ENCODE assay signal across 8 cellular contexts in the genomic region with DNA sequence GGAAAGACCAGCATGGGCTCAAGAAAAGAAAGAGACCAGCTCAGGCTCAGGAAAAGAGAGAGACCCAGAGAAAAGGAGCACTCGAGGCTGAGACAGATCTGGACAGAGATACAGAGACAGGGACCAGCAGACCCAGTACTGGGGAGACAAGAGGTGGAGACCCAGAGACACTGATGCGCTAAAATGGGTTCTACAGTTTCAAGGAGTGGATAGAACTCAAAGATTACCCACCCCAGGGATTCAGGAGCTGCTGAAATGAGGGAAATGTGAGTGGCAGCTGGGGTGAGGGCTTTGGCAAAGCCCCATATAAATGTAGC. TPM values are rescaled to one million over a fixed set of nuclear protein-coding genes. Genes with fewer than 3 reads are reported as not detected.
DNase-seq lines count a peak whose midpoint lies in the region; ATAC-seq, FAIRE-seq and TF ChIP-seq lines count a peak whose summit lies in the region.

No MANE protein-coding gene starts in this region.

- peaks cover 8% of the 10 kb centered on the region for H3K4me1 Mint-ChIP-seq in nephron progenitor cell

- no peak overlapping the region for H3K14ac ChIP-seq in H1 (ENCODE audit: insufficient read length)

- peak overlapping the region; percentile 100 for H3K27ac Mint-ChIP-seq in nephron progenitor cell

- H3K27me3 ChIP-seq in BE2C (no peaks in the 10 kb centered on the region), Loucy (ENCODE audit: insufficient read depth, low read length, poor library complexity, severe bottlenecking) (no peaks in the 10 kb centered on the region), H1 (replicated peaks in 1 of 4; ENCODE audit: control insufficient read depth in 3 of 4, extremely low read depth in 1 of 4, insufficient read depth in 3 of 4, low read length in 3 of 4) (no peaks in the 10 kb centered on the region)

- peaks cover 46% of the 10 kb centered on the region for H3K36me3 Mint-ChIP-seq in nephron progenitor cell (ENCODE audit: low read depth)

- H3K4me2 ChIP-seq in Loucy (ENCODE audit: low read depth, low read length, poor library complexity, severe bottlenecking) (peak overlapping the region; percentile 88), H1 (ENCODE audit: insufficient read depth in 1 of 2, low read depth in 2 of 2, low read length in 2 of 2) (peak overlapping the region; percentile 69 to 76)

- H2AK5ac ChIP-seq in H1 (ENCODE audit: low read depth, low read length): peak overlapping the region; percentile 95; the same call in 1 of the 2 replicates

- H3K18ac ChIP-seq in H1 (ENCODE audit: extremely low read depth, low read length): no peak overlapping the region

- TF ChIP-seq EP300 in H1 (IDR thresholded peaks at IDR 0.05; ENCODE audit: borderline replicate concordance in 1 of 2, low read depth in 2 of 2, low read length in 2 of 2): no peak

- no peak overlapping the region for H3K4ac ChIP-seq in H1 (replicated peaks; ENCODE audit: insufficient read length, low read depth, low read length)

- H3K36me3 ChIP-seq in BE2C (no peaks in the 10 kb centered on the region), Loucy (ENCODE audit: insufficient read depth, low read length) (no peaks in the 10 kb centered on the region), H1 (ENCODE audit: control insufficient read depth in 2 of 4, insufficient read depth in 4 of 4, low read length in 3 of 4) (no peaks in the 10 kb centered on the region)

- ATAC-seq in GM19328 (IDR thresholded peaks at IDR 0.05; ENCODE audit: unreplicated experiment) (no peak), GM18511 (IDR thresholded peaks at IDR 0.05; ENCODE audit: unreplicated experiment) (no peak)

- H2BK15ac ChIP-seq in H1 (ENCODE audit: low read length): no peak overlapping the region

- no peak overlapping the region for H2BK120ac ChIP-seq in H1 (replicated peaks; ENCODE audit: low read depth, low read length)

- H3K4me1 ChIP-seq in BE2C (no peaks in the 10 kb centered on the region), Loucy (ENCODE audit: insufficient read depth, low read length, poor library complexity, severe bottlenecking) (peaks cover 12% of the 10 kb centered on the region), H1 (replicated peaks in 1 of 4; ENCODE audit: control insufficient read depth in 3 of 4, insufficient read depth in 4 of 4, low read length in 3 of 4) (peaks cover 0 to 5% (median 4%) of the 10 kb centered on the region in 4 experiments; a peak in 5 of 7 replicates)

- WGBS in H1 (ENCODE audit: extremely low coverage in 1 of 2, insufficient coverage in 1 of 2, insufficient read length in 1 of 2, insufficient replicate concordance in 2 of 2, low coverage in 1 of 2, low lambda C conversion rate in 2 of 2, missing lambda C conversion rate in 1 of 2), 2 experiments: 43% methylated on average over 2 of the region's 2 CpGs; no CpG with 5 or more reads in 1 of the 2 experiments

- no peak overlapping the region for H2BK20ac ChIP-seq in H1 (ENCODE audit: low read length)

- peaks cover 4% of the 10 kb centered on the region; the same call in 1 of the 2 replicates for H3K79me1 ChIP-seq in H1 (ENCODE audit: low read depth, low read length)

- H3K79me2 ChIP-seq in Loucy (ENCODE audit: insufficient read depth, low read length) (peaks cover 7% of the 10 kb centered on the region; the same call in 1 of the 2 replicates), H1 (ENCODE audit: control insufficient read depth in 1 of 2, insufficient read depth in 2 of 2, low read length in 2 of 2) (peaks cover 0 to 16% of the 10 kb centered on the region in 2 experiments; a peak in 1 of 4 replicates)

- no peaks in the 10 kb centered on the region for H4K20me1 ChIP-seq in Loucy (ENCODE audit: insufficient read depth, low read length, poor library complexity, severe bottlenecking)
- H4K20me1 ChIP-seq in H1 (replicated peaks in 1 of 2; ENCODE audit: control insufficient read depth in 1 of 2, insufficient read depth in 2 of 2, low read length in 2 of 2): no peaks in the 10 kb centered on the region

- no peak overlapping the region for H3K23ac ChIP-seq in H1 (ENCODE audit: insufficient read length)

- peak overlapping the region; percentile 99; the same call in 1 of the 2 replicates for H2BK12ac ChIP-seq in H1 (ENCODE audit: low read depth, low read length)

- H3K9me3 Mint-ChIP-seq in nephron progenitor cell: peaks cover 84% of the 10 kb centered on the region

- DNase-seq in BE2C: no peak
- DNase-seq in H1 (ENCODE audit: low read depth in 1 of 2, low spot score in 2 of 2): no peak
- no peak for DNase-seq in nephron progenitor cell
- DNase-seq in GM12891 (ENCODE audit: insufficient read length, low spot score): no peak
- DNase-seq in NCI-H187 (lab: John Stamatoyannopoulos, UW): no peak

- H4K91ac ChIP-seq in H1 (replicated peaks; ENCODE audit: insufficient read length, low read length): no peak overlapping the region

- peak overlapping the region; percentile 88 for H2AFZ ChIP-seq in Loucy (ENCODE audit: low read length)
- H2AFZ ChIP-seq in H1 (ENCODE audit: low read length): peak overlapping the region; percentile 81; the same call in 1 of the 2 replicates

- peak overlapping the region; percentile 89; the same call in 1 of the 2 replicates for H2BK5ac ChIP-seq in H1 (ENCODE audit: low read depth, low read length)

- peaks cover 2% of the 10 kb centered on the region; the same call in 1 of the 2 replicates for H3K23me2 ChIP-seq in H1 (ENCODE audit: low read depth, low read length)

- H3K9ac ChIP-seq in Loucy (ENCODE audit: low read depth, low read length, poor library complexity, severe bottlenecking) (peak overlapping the region; percentile 48), H1 (replicated peaks in 1 of 4; ENCODE audit: extremely low read depth in 1 of 4, low read depth in 3 of 4, low read length in 3 of 4) (peak overlapping the region; percentile 8 to 95 (median 90))

- no peaks in the 10 kb centered on the region for H3F3A ChIP-seq in Loucy (ENCODE audit: low read depth)

- CTCF ChIA-PET in H1 (lab: Charles Lee; ENCODE audit: partially characterized antibody): interaction anchor here (0.8 to 2.1 kb wide), 5 partner anchors 22 to 75 kb away, joined by 3 to 7 read pairs (median 4); partner anchors contain the start of gene ZNF329

- FAIRE-seq in H1 (lab: Jason Lieb, UNC) (no peak), GM12891 (lab: Jason Lieb, UNC) (no peak)

- TF ChIP-seq POLR2A in H1 (IDR thresholded peaks at IDR 0.05; ENCODE audit: control extremely low read depth in 1 of 2, low read depth in 2 of 2, low read length in 2 of 2) (peak in 1 of 2 experiments; percentile 21; a peak in 2 of 3 replicates), GM12891 (IDR thresholded peaks at IDR 0.05; ENCODE audit: low read depth, low read length) (no peak)

- H3K4me3 ChIP-seq in BE2C (ENCODE audit: low read depth, low read length) (peak overlapping the region; percentile 82), Loucy (ENCODE audit: low read length, poor library complexity, severe bottlenecking) (peak overlapping the region; percentile 91), H1 (ENCODE audit: extremely low read depth in 1 of 4, insufficient read depth in 2 of 4, low read depth in 3 of 4, low read length in 4 of 4) (peak overlapping the region; percentile 37 to 99 (median 52); a peak in 7 of 8 replicates)

- peak overlapping the region; percentile 96; the same call in 1 of the 2 replicates for H4K8ac ChIP-seq in H1 (ENCODE audit: extremely low read depth, insufficient read depth, low read length)

- H3K4me3 Mint-ChIP-seq in nephron progenitor cell: peak overlapping the region; percentile 92

- H3K9me2 ChIP-seq in Loucy (replicated peaks; ENCODE audit: low read depth, low read length): no peaks in the 10 kb centered on the region

- POLR2A ChIA-PET in H1 (lab: Charles Lee; ENCODE audit: partially characterized antibody): interaction anchor here (0.8 to 3.1 kb wide), 17 partner anchors 10 to 96 kb away, joined by 3 to 23 read pairs (median 5); partner anchors contain the start of genes ZNF135, ZNF329, ZNF606 and ZSCAN1

- TF ChIP-seq RAD21 in H1 (IDR thresholded peaks at IDR 0.05 in 1 of 2, conservative IDR thresholded peaks at IDR 0.05 in 1 of 2; ENCODE audit: low read depth in 2 of 2, low read length in 2 of 2): no peak

- H4K5ac ChIP-seq in H1 (ENCODE audit: insufficient read length, low read depth, low read length): no peak overlapping the region

- H3K56ac ChIP-seq in H1 (replicated peaks; ENCODE audit: insufficient read length, low read depth, low read length): no peak overlapping the region

- peak overlapping the region; percentile 94 for H3K27ac ChIP-seq in H1 (ENCODE audit: low read depth, low read length)

- TF ChIP-seq CTCF in BE2C (IDR thresholded peaks at IDR 0.05; ENCODE audit: low read depth, low read length) (no peak), Loucy (conservative IDR thresholded peaks at IDR 0.05; ENCODE audit: low read length) (no peak), H1 (IDR thresholded peaks at IDR 0.05; ENCODE audit: control extremely low read depth in 1 of 3, insufficient read depth in 1 of 3, low read depth in 1 of 3, low read length in 3 of 3) (no peak), nephron progenitor cell (IDR thresholded peaks at IDR 0.05) (no peak)

- H3K9me3 ChIP-seq in BE2C: peaks cover 13% of the 10 kb centered on the region
- peaks cover 13% of the 10 kb centered on the region; the same call in 1 of the 2 replicates for H3K9me3 ChIP-seq in Loucy (ENCODE audit: insufficient read depth, low read depth, low read length)
- peaks cover 12 to 17% of the 10 kb centered on the region in 2 experiments; a peak in 3 of 4 replicates for H3K9me3 ChIP-seq in H1 (ENCODE audit: insufficient read depth in 2 of 2, low read depth in 1 of 2, low read length in 1 of 2)

- peaks cover 8% of the 10 kb centered on the region for H3K27me3 Mint-ChIP-seq in nephron progenitor cell (ENCODE audit: low read depth, poor library complexity)

RNA-seq across cellular contexts. Expression of gene ZSCAN18, which starts 0.6 kb away (rescaled TPM):
- 42.6 TPM for polyA plus RNA-seq in BE2C (2012; ENCODE audit: insufficient read depth, insufficient read length, low read depth)
- total RNA-seq in H1 (2021; fragmentation: NEBNext Ultra II Directional; extraction: Animal tissue kit (Norgen Biotek cat#: 25700)): 37.0 and 37.6 TPM in 2 replicates
- 41.4 and 64.7 TPM in 2 replicates for polyA plus RNA-seq in H1 (2011; rRNA removed)
- 58.3 TPM for polyA plus RNA-seq in H1 (2011; cell fraction: cytosol; rRNA removed)
- polyA plus RNA-seq in H1 (2011; cell fraction: nucleus; rRNA removed): 111 TPM
- polyA plus RNA-seq in H1 (2012, experiment 1 of 2): 41.5 to 51.6 TPM (median 46.0 TPM) in 4 replicates
- polyA plus RNA-seq in H1 (2012, experiment 2 of 2): 31.0 TPM
- 29.8 TPM for polyA plus RNA-seq in H1 (2013, experiment 1 of 2)
- 27.0 TPM for polyA plus RNA-seq in H1 (2013, experiment 2 of 2)
- polyA minus RNA-seq in H1 (2011; rRNA and poly(A)+ RNA removed): 18.1 and 18.4 TPM in 2 replicates
- 29.7 TPM for polyA minus RNA-seq in H1 (2011; cell fraction: cytosol; rRNA and poly(A)+ RNA removed)
- polyA minus RNA-seq in H1 (2011; cell fraction: nucleus; rRNA and poly(A)+ RNA removed): 44.2 TPM
- polyA plus RNA-seq in GM12891 (2012; ENCODE audit: low read depth, missing spikeins): 7.0 TPM

RNA-seq across cellular contexts. Expression of gene ZNF135, which starts 39.6 kb away (rescaled TPM):
- polyA plus RNA-seq in BE2C (2012; ENCODE audit: insufficient read depth, insufficient read length, low read depth): 2.7 TPM
- 5.2 and 5.3 TPM in 2 replicates for total RNA-seq in H1 (2021; fragmentation: NEBNext Ultra II Directional; extraction: Animal tissue kit (Norgen Biotek cat#: 25700))
- polyA plus RNA-seq in H1 (2011; rRNA removed): 6.9 and 7.9 TPM in 2 replicates
- 9.2 TPM for polyA plus RNA-seq in H1 (2011; cell fraction: cytosol; rRNA removed)
- polyA plus RNA-seq in H1 (2011; cell fraction: nucleus; rRNA removed): 26.8 TPM
- 5.1 to 6.2 TPM (median 5.3 TPM) in 4 replicates for polyA plus RNA-seq in H1 (2012, experiment 1 of 2)
- 0.51 TPM for polyA plus RNA-seq in H1 (2012, experiment 2 of 2)
- polyA plus RNA-seq in H1 (2013, experiment 1 of 2): 4.7 TPM
- 4.2 TPM for polyA plus RNA-seq in H1 (2013, experiment 2 of 2)
- polyA minus RNA-seq in H1 (2011; rRNA and poly(A)+ RNA removed): 17.9 and 23.2 TPM in 2 replicates
- polyA minus RNA-seq in H1 (2011; cell fraction: cytosol; rRNA and poly(A)+ RNA removed): 7.2 TPM
- polyA minus RNA-seq in H1 (2011; cell fraction: nucleus; rRNA and poly(A)+ RNA removed): 19.7 TPM
- polyA plus RNA-seq in GM12891 (2012; ENCODE audit: low read depth, missing spikeins): 0.13 TPM

RNA-seq across cellular contexts. Expression of gene ZNF329, which starts 51.9 kb away (rescaled TPM):
- 6.3 TPM for polyA plus RNA-seq in BE2C (2012; ENCODE audit: insufficient read depth, insufficient read length, low read depth)
- total RNA-seq in H1 (2021; fragmentation: NEBNext Ultra II Directional; extraction: Animal tissue kit (Norgen Biotek cat#: 25700)): 11.2 and 12.0 TPM in 2 replicates
- 5.0 and 5.8 TPM in 2 replicates for polyA plus RNA-seq in H1 (2011; rRNA removed)
- 7.8 TPM for polyA plus RNA-seq in H1 (2011; cell fraction: cytosol; rRNA removed)
- polyA plus RNA-seq in H1 (2011; cell fraction: nucleus; rRNA removed): 5.4 TPM
- 8.2 to 12.5 TPM (median 9.8 TPM) in 4 replicates for polyA plus RNA-seq in H1 (2012, experiment 1 of 2)
- 2.1 TPM for polyA plus RNA-seq in H1 (2012, experiment 2 of 2)
- polyA plus RNA-seq in H1 (2013, experiment 1 of 2): 5.5 TPM
- polyA plus RNA-seq in H1 (2013, experiment 2 of 2): 6.1 TPM
- polyA minus RNA-seq in H1 (2011; rRNA and poly(A)+ RNA removed): 17.6 and 18.5 TPM in 2 replicates
- polyA minus RNA-seq in H1 (2011; cell fraction: cytosol; rRNA and poly(A)+ RNA removed): 11.0 TPM
- polyA minus RNA-seq in H1 (2011; cell fraction: nucleus; rRNA and poly(A)+ RNA removed): 8.4 TPM
- polyA plus RNA-seq in GM12891 (2012; ENCODE audit: low read depth, missing spikeins): 1.7 TPM
